In the genomic region with DNA sequence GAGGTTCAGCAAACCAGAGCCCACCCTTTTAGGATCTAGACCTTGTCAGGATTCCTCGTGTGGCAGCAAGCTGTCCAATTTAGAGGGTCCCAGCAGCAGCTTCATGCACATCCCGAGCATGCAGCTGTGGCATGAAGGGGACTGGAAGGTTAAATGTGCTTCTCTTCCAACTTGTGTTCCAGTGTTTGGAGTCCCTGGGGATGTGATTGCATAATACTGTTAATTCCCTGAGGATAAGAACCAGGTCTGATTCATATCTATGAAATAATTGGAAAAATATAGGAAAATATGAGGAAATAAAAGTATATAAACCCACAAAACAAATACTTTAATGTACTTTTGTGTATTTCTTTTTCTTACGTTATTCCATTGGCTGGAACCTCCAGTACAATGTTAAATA, we compare ENCODE assay signal across 16 cellular contexts.
"Had no signal": no experiment of that assay in that cellular context is flagged by ENCODE, and none has a peak within 500 bp of the region (broad histone marks: within the 10 kb centered on the region; RNA-seq: fewer than 3 reads in every experiment).

No MANE protein-coding gene starts in this region.

- H3K36me3 ChIP-seq: transverse colon had no signal

- H3K27ac Mint-ChIP-seq: activated naive CD4-positive, alpha-beta T cell treated with anti-CD3 and anti-CD28 coated beads, Interleukin-2, amount 50 U/mL, for 24 hours; activated T-helper 17 cell treated with anti-CD3 and anti-CD28 coated beads, Interleukin-2, amount 50 U/mL, for 72 hours; brain; immature natural killer cell; naive B cell; stimulated activated effector memory CD8-positive, alpha-beta T cell treated with anti-CD3 and anti-CD28 coated beads, Interleukin-12 subunit alpha, Interleukin-12 subunit beta, amount 100 ng/mL, for 72 hours; WTC11 had no signal

- H3K27me3 ChIP-seq: transverse colon had no signal

- H3K36me3 Mint-ChIP-seq: immature natural killer cell; naive B cell; stimulated activated effector memory CD8-positive, alpha-beta T cell treated with anti-CD3 and anti-CD28 coated beads, Interleukin-12 subunit alpha, Interleukin-12 subunit beta, amount 100 ng/mL, for 72 hours had no signal

- H3K4me3 Mint-ChIP-seq: activated naive CD4-positive, alpha-beta T cell treated with anti-CD3 and anti-CD28 coated beads, Interleukin-2, amount 50 U/mL, for 24 hours; activated T-helper 17 cell treated with anti-CD3 and anti-CD28 coated beads, Interleukin-2, amount 50 U/mL, for 72 hours; brain; immature natural killer cell; naive B cell; stimulated activated effector memory CD8-positive, alpha-beta T cell treated with anti-CD3 and anti-CD28 coated beads, Interleukin-12 subunit alpha, Interleukin-12 subunit beta, amount 100 ng/mL, for 72 hours; WTC11 had no signal

- H3K4me1 Mint-ChIP-seq: activated naive CD4-positive, alpha-beta T cell treated with anti-CD3 and anti-CD28 coated beads, Interleukin-2, amount 50 U/mL, for 24 hours; activated T-helper 17 cell treated with anti-CD3 and anti-CD28 coated beads, Interleukin-2, amount 50 U/mL, for 72 hours; brain; immature natural killer cell; naive B cell; stimulated activated effector memory CD8-positive, alpha-beta T cell treated with anti-CD3 and anti-CD28 coated beads, Interleukin-12 subunit alpha, Interleukin-12 subunit beta, amount 100 ng/mL, for 72 hours; WTC11 had no signal

- H3K4me1 ChIP-seq: transverse colon had no signal

- ATAC-seq: activated T-helper 17 cell treated with anti-CD3 and anti-CD28 coated beads, Interleukin-2, amount 50 U/mL, for 72 hours; left cardiac atrium; stimulated activated effector memory CD8-positive, alpha-beta T cell treated with anti-CD3 and anti-CD28 coated beads, Interleukin-12 subunit alpha, Interleukin-12 subunit beta, amount 100 ng/mL, for 72 hours; WTC11 had no signal

- H3K27ac ChIP-seq: SK-N-MC, transverse colon had no signal

- H3K9me3 Mint-ChIP-seq: activated T-helper 17 cell treated with anti-CD3 and anti-CD28 coated beads, Interleukin-2, amount 50 U/mL, for 72 hours; stimulated activated effector memory CD8-positive, alpha-beta T cell treated with anti-CD3 and anti-CD28 coated beads, Interleukin-12 subunit alpha, Interleukin-12 subunit beta, amount 100 ng/mL, for 72 hours had no signal

- H3K4me3 ChIP-seq: lung, SK-N-MC, transverse colon had no signal

- DNase-seq: activated CD4-positive, alpha-beta T cell treated with anti-CD3 and anti-CD28 coated beads for 48 hours; activated CD8-positive, alpha-beta memory T cell treated with anti-CD3 and anti-CD28 coated beads for 24 hours; activated T-cell treated with anti-CD3 and anti-CD28 coated beads for 4 hours; amniotic stem cell; immature natural killer cell; left cardiac atrium; naive B cell; small intestine; transverse colon had no signal
